20 cellular contexts compared by ENCODE assay signal in the genomic region with DNA sequence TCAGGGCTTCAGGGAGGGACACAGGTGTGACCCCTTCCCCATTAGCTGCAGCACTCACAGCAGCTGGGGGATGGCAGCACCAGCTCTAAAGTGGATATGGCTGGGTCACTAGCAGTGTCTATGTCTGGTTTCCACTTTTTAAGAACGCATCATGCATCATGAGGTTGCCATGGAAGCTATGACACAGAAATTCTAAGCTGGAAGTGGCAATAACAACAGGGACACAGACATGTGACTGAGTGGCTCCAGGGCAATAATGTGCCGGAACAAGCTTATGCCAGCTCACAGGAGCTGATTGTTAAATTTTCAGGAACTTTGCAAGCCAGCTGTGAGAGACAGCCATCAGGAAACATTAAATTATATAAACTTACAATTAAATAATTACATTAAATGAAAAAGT. TPM values are rescaled to one million over a fixed set of nuclear protein-coding genes. Genes with fewer than 3 reads are reported as not detected.
DNase-seq lines count a peak whose midpoint lies in the region; TF ChIP-seq lines count a peak whose summit lies in the region.
"Had no signal": no experiment of that assay in that cellular context is flagged by ENCODE, and none has a peak within 500 bp of the region (broad histone marks: within the 10 kb centered on the region; RNA-seq: fewer than 3 reads in every experiment).

No MANE protein-coding gene starts in this region.

- H3K4me3 ChIP-seq in BE2C (ENCODE audit: low read depth, low read length) (peak overlapping the region; percentile 5; the same call in 1 of the 2 replicates), esophagus (ENCODE audit: low read depth in 1 of 2, low read length in 2 of 2) (no peak overlapping the region), trophoblast cell (ENCODE audit: low read depth, low read length) (no peak overlapping the region)
- H3K4me3 ChIP-seq: colonic mucosa had no signal

- no peak overlapping the region for H2BK12ac ChIP-seq in trophoblast cell (ENCODE audit: low read length)

- H3K36me3 ChIP-seq in BE2C (no peaks in the 10 kb centered on the region), esophagus (ENCODE audit: control insufficient read depth in 2 of 2, insufficient read depth in 2 of 2, low read length in 1 of 2) (no peaks in the 10 kb centered on the region), trophoblast cell (ENCODE audit: control insufficient read depth in 1 of 2, insufficient read depth in 2 of 2, low read length in 2 of 2) (no peaks in the 10 kb centered on the region)
- H3K36me3 ChIP-seq: brain microvascular endothelial cell, colonic mucosa had no signal

- no peaks in the 10 kb centered on the region for H3K9me3 ChIP-seq in BE2C
- no peaks in the 10 kb centered on the region for H3K9me3 ChIP-seq in esophagus (ENCODE audit: control insufficient read depth in 2 of 2, insufficient read depth in 1 of 2, low read depth in 1 of 2, low read length in 1 of 2)
- no peaks in the 10 kb centered on the region for H3K9me3 ChIP-seq in trophoblast cell (ENCODE audit: insufficient read depth, low read depth, low read length)
- H3K9me3 ChIP-seq: colonic mucosa had no signal

- DNase-seq in BE2C (peak; percentile 61), M059J (ENCODE audit: low read depth) (peak; percentile 48), trophoblast cell (peak; percentile 28 to 56), midbrain (lab: John Stamatoyannopoulos, UW) (no peak), NCI-H82 (lab: John Stamatoyannopoulos, UW) (no peak), AML-193 (lab: John Stamatoyannopoulos, UW) (no peak), NCI-H1092 (lab: John Stamatoyannopoulos, UW) (no peak)
- DNase-seq: activated B cell treated with CpG ODN at 0.5 μM for 24 hours; activated CD4-positive, alpha-beta T cell treated with anti-CD3 and anti-CD28 coated beads, Interleukin-2, amount 50 U/mL, for 4 hours; activated CD8-positive, alpha-beta memory T cell treated with anti-CD3 and anti-CD28 coated beads, Interleukin-2, amount 50 U/mL, for 4 hours; activated naive CD8-positive, alpha-beta T cell treated with anti-CD3 and anti-CD28 coated beads, Interleukin-2, amount 50 U/mL, for 24 hours; brain microvascular endothelial cell; colonic mucosa; NCI-H2029 treated with DMSO at 0.1 percent for 48 hours; NCI-H510A treated with DMSO at 0.1 percent for 48 hours; small intestine; stimulated activated naive CD4-positive, alpha-beta T cell; T-helper 9 cell had no signal

- H3K4me2 ChIP-seq in trophoblast cell (ENCODE audit: low read length) = no peak overlapping the region

- H3K9ac ChIP-seq in trophoblast cell (ENCODE audit: low read length) = no peak overlapping the region

- no peak overlapping the region for H3K18ac ChIP-seq in trophoblast cell (ENCODE audit: low read length)

- no peak overlapping the region for H3K4ac ChIP-seq in trophoblast cell (ENCODE audit: low read depth, low read length)

- no peak overlapping the region for H3K14ac ChIP-seq in trophoblast cell (ENCODE audit: low read length)

- H2BK120ac ChIP-seq in trophoblast cell (ENCODE audit: insufficient read depth, low read length, poor library complexity) = no peak overlapping the region

- H3K23ac ChIP-seq in trophoblast cell (ENCODE audit: low read length) = no peak overlapping the region

- H2AK5ac ChIP-seq in trophoblast cell (ENCODE audit: low read length) = no peak overlapping the region

- H3K79me2 ChIP-seq in trophoblast cell (ENCODE audit: control insufficient read depth, insufficient read depth, low read length, poor library complexity) = no peaks in the 10 kb centered on the region

- no peak overlapping the region for H4K12ac ChIP-seq in trophoblast cell (ENCODE audit: low read depth, low read length)

- TF ChIP-seq CTCF in BE2C (IDR thresholded peaks at IDR 0.05; ENCODE audit: low read depth, low read length) = peak; percentile 21; the same call in 1 of the 2 replicates

- WGBS in esophagus, 2 donors = 47 to 66% methylated on average over 2 of the region's 2 CpGs
- no CpG with 5 or more reads among the region's 2 CpGs for WGBS in trophoblast cell (ENCODE audit: extremely low coverage, insufficient coverage, insufficient read length)

- H4K91ac ChIP-seq in trophoblast cell (ENCODE audit: low read depth, low read length) = no peak overlapping the region

- no peak overlapping the region for H4K8ac ChIP-seq in trophoblast cell (ENCODE audit: low read depth, low read length)

- H3K27ac ChIP-seq in esophagus (ENCODE audit: low read depth in 2 of 2, low read length in 1 of 2) = peak overlapping the region; percentile 26 to 38
- H3K27ac ChIP-seq in trophoblast cell (ENCODE audit: low read depth, low read length) = no peak overlapping the region
- H3K27ac ChIP-seq: brain microvascular endothelial cell, colonic mucosa, RWPE1 had no signal

- no peak overlapping the region for H2BK5ac ChIP-seq in trophoblast cell (ENCODE audit: low read depth, low read length, poor library complexity)

- H3K27me3 ChIP-seq in BE2C (no peaks in the 10 kb centered on the region), esophagus (ENCODE audit: control insufficient read depth in 1 of 2, insufficient read depth in 2 of 2, low read length in 2 of 2) (no peaks in the 10 kb centered on the region), trophoblast cell (ENCODE audit: insufficient read depth, low read length) (no peaks in the 10 kb centered on the region)
- H3K27me3 ChIP-seq: colonic mucosa had no signal

- H2AFZ ChIP-seq in trophoblast cell (ENCODE audit: insufficient read depth, low read length, poor library complexity) = no peak overlapping the region

- H3K79me1 ChIP-seq in trophoblast cell (ENCODE audit: low read length) = no peaks in the 10 kb centered on the region

- H3K4me1 ChIP-seq in BE2C (peaks cover 26% of the 10 kb centered on the region), esophagus (ENCODE audit: control insufficient read depth in 2 of 2, insufficient read depth in 2 of 2, low read length in 1 of 2) (peaks cover 3% of the 10 kb centered on the region in 2 donors), trophoblast cell (ENCODE audit: control insufficient read depth in 1 of 2, insufficient read depth in 2 of 2, low read length in 2 of 2) (no peaks in the 10 kb centered on the region)
- H3K4me1 ChIP-seq: colonic mucosa had no signal

RNA-seq across cellular contexts. Expression of gene NFASC, which starts 51.2 kb away (rescaled TPM):
- polyA plus RNA-seq in BE2C (2012; ENCODE audit: insufficient read depth, insufficient read length, low read depth) = 34.4 TPM
- 17.6 and 24.1 TPM in 2 replicates for total RNA-seq in M059J (2014; rRNA removed; shearing (Covaris generic))
- polyA plus RNA-seq in esophagus = 10 to 100 TPM in 1 of 2 donors, 1 to 10 TPM in 1; 6.0 to 10.6 TPM
- 2.3 TPM in 2 replicates for polyA plus RNA-seq in trophoblast cell (2013)

Comparison
In these comparisons a context has a peak if more than half of its experiments do, and no peak if none do; other contexts are left out.
1. DNase-seq: peak in BE2C (single experiment), M059J (single experiment) and trophoblast cell (2 of 2); none in midbrain (single experiment), NCI-H82 (single experiment), AML-193 (0 of 2) and NCI-H1092 (single experiment).